1 cellular context compared by ENCODE assay signal in the genomic region with DNA sequence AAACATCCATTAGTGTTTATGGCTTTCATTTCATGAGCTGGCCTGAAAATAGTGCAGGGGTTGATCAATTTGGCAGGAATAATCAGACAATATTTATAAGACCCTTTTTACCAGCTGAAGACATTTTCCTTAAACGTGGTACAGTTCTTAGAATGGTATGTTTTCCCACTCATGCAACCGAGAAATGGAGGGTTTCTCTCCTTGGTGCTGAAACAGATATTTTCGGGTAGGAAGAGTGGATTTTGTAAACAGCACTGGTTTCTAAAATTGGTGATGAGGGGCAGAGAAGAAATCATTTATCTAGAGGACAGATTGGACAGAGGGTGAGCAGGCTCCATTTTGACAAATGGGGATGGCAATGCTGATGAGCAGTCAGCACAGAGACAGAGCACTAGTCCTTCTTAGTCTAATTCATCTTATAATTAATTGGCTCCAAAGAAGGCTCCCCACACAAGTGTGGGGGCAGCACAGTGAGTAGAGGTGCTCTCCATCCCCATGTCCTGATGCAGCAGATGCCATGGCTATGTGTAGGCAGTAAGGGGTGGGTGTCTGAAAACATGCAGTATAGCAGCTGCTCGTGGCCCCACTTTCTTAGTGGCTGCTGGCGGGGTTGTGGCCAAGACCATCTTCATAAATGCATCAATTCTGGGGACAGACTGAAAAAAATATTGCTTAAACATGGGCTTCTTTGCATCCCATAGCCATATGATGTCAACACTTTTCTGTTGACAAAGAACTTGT.
TF ChIP-seq lines count a peak whose summit lies in the region.

No MANE protein-coding gene starts in this region.

TF ChIP-seq in HepG2, 621 proteins besides CTCF, POLR2A, EP300 and RAD21 (continued from another document):
- TF ChIP-seq, protein P1, sequence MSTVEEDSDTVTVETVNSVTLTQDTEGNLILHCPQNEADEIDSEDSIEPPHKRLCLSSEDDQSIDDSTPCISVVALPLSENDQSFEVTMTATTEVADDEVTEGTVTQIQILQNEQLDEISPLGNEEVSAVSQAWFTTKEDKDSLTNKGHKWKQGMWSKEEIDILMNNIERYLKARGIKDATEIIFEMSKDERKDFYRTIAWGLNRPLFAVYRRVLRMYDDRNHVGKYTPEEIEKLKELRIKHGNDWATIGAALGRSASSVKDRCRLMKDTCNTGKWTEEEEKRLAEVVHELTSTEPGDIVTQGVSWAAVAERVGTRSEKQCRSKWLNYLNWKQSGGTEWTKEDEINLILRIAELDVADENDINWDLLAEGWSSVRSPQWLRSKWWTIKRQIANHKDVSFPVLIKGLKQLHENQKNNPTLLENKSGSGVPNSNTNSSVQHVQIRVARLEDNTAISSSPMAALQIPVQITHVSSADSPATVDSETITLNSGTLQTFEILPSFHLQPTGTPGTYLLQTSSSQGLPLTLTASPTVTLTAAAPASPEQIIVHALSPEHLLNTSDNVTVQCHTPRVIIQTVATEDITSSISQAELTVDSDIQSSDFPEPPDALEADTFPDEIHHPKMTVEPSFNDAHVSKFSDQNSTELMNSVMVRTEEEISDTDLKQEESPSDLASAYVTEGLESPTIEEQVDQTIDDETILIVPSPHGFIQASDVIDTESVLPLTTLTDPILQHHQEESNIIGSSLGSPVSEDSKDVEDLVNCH (CRISPR knock-in tag; IDR thresholded peaks at IDR 0.05), result no peak
- TF ChIP-seq REPIN1 (CRISPR knock-in tag; IDR thresholded peaks at IDR 0.05; ENCODE audit: borderline replicate concordance, low read depth) (no peak), JARID2 (CRISPR knock-in tag; IDR thresholded peaks at IDR 0.05; ENCODE audit: insufficient replicate concordance) (no peak), MIER2 (CRISPR knock-in tag; IDR thresholded peaks at IDR 0.05) (peak; percentile 84)
- TF ChIP-seq, protein P2, sequence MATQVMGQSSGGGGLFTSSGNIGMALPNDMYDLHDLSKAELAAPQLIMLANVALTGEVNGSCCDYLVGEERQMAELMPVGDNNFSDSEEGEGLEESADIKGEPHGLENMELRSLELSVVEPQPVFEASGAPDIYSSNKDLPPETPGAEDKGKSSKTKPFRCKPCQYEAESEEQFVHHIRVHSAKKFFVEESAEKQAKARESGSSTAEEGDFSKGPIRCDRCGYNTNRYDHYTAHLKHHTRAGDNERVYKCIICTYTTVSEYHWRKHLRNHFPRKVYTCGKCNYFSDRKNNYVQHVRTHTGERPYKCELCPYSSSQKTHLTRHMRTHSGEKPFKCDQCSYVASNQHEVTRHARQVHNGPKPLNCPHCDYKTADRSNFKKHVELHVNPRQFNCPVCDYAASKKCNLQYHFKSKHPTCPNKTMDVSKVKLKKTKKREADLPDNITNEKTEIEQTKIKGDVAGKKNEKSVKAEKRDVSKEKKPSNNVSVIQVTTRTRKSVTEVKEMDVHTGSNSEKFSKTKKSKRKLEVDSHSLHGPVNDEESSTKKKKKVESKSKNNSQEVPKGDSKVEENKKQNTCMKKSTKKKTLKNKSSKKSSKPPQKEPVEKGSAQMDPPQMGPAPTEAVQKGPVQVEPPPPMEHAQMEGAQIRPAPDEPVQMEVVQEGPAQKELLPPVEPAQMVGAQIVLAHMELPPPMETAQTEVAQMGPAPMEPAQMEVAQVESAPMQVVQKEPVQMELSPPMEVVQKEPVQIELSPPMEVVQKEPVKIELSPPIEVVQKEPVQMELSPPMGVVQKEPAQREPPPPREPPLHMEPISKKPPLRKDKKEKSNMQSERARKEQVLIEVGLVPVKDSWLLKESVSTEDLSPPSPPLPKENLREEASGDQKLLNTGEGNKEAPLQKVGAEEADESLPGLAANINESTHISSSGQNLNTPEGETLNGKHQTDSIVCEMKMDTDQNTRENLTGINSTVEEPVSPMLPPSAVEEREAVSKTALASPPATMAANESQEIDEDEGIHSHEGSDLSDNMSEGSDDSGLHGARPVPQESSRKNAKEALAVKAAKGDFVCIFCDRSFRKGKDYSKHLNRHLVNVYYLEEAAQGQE (IDR thresholded peaks at IDR 0.05; ENCODE audit: borderline replicate concordance in 1 of 2, low read depth in 1 of 2, low read length in 2 of 2), result peak; percentile 7 to 89; a peak in 3 of 4 replicates
